ENCODE assay signal across 8 cellular contexts in the genomic region with DNA sequence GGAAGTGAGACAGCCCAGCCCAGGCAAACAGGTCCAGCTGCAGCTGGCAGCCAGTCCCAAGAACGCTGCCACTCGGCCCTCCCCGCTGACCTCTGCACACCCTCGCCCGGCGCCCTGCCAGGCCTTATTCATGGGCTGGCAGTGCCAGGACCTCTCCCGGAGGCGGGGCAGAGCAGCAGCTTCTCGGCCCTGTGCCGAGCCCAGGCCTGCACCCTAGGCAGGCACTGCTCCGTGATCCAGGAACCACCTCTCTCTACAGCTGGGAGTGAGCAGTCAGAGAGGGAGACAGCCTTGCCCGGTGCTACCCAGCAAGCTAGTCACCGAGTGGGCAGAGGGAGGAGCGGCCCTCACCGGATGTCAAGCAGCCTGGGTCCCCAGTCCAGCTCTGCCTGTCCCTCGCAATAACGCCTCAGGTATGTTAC.
A peak's percentile ranks its signal among the peaks of the same experiment; 100 is the strongest.
DNase-seq lines count a peak whose midpoint lies in the region; ATAC-seq and TF ChIP-seq lines count a peak whose summit lies in the region.

No MANE protein-coding gene starts in this region.

- H3K9me3 ChIP-seq in PC-3 (ENCODE audit: low read length) = no peaks in the 10 kb centered on the region

- H3F3A ChIP-seq in PC-3 (ENCODE audit: low read length, unreplicated experiment) = no peaks in the 10 kb centered on the region

- peaks cover 33% of the 10 kb centered on the region for H3K4me1 ChIP-seq in PC-3 (ENCODE audit: insufficient read depth, low read length)

- no peaks in the 10 kb centered on the region for H4K20me1 ChIP-seq in PC-3 (ENCODE audit: low read length)

- H3K79me2 ChIP-seq in PC-3 (ENCODE audit: low read length) = no peaks in the 10 kb centered on the region

- no peaks in the 10 kb centered on the region for H3K36me3 ChIP-seq in PC-3 (ENCODE audit: low read depth, low read length)

- TF ChIP-seq CTCF in AG10803 (conservative IDR thresholded peaks at IDR 0.05; ENCODE audit: low read length) = no peak
- TF ChIP-seq CTCF in PC-3 (conservative IDR thresholded peaks at IDR 0.05; ENCODE audit: low read depth, low read length) = no peak

- CTCF ChIA-PET in PC-3 (lab: Charles Lee) = interaction anchor here (0.5 to 1.0 kb wide), 5 partner anchors 9 to 620 kb away, joined by 3 to 5 read pairs (median 3); no protein-coding TSS in a partner anchor

- H2AFZ ChIP-seq in PC-3 (ENCODE audit: low read length) = peak overlapping the region; percentile 80

- peak overlapping the region; percentile 42 for H3K27ac ChIP-seq in PC-3 (ENCODE audit: low read length)

- intact Hi-C loops in PC-3 (cut with micrococcal nuclease) = loop anchor here (2.0 to 5.0 kb wide), 5 partner anchors 42 to 177 kb away; no protein-coding TSS in a partner anchor

- ATAC-seq in PC-3 (peak; percentile 90), GM19397 (IDR thresholded peaks at IDR 0.05; ENCODE audit: unreplicated experiment) (no peak)

- peak overlapping the region; percentile 60 for H3K4me2 ChIP-seq in PC-3 (ENCODE audit: low read length)

- no peaks in the 10 kb centered on the region for H3K27me3 ChIP-seq in PC-3 (ENCODE audit: low read length)

- POLR2A ChIA-PET in PC-3 (lab: Charles Lee; ENCODE audit: unreplicated experiment) = no interaction called here

- H3K4me3 ChIP-seq in AG10803 (ENCODE audit: low read length) (no peak overlapping the region), PC-3 (ENCODE audit: low read length) (peak overlapping the region; percentile 42)

- H3K9me2 ChIP-seq in PC-3 (replicated peaks; ENCODE audit: low read length) = no peaks in the 10 kb centered on the region

- no peak overlapping the region for H3K9ac ChIP-seq in PC-3 (ENCODE audit: low read length)

- BruUV-seq in PC-3 (replicated peaks; lab: Mats Ljungman, UMichigan) = no TSS peak

- DNase-seq in AG10803 (ENCODE audit: low read depth) = peak; percentile 42
- DNase-seq in PC-3 = peak; percentile 95
- peak; percentile 85 for DNase-seq in fibroblast of gingiva (ENCODE audit: low read depth)
- peak; percentile 36 to 97 (median 89) for DNase-seq in nucleus accumbens (lab: John Stamatoyannopoulos, UW)
- DNase-seq in DMS79 treated with DMSO at 0.1 percent for 48 hours (lab: John Stamatoyannopoulos, UW) = no peak
- no peak for DNase-seq in cortex of kidney (lab: John Stamatoyannopoulos, UW)
- DNase-seq in UCSD-AML1 (lab: John Stamatoyannopoulos, UW; ENCODE audit: unreplicated experiment) = no peak

Comparison
In these comparisons a context has a peak if more than half of its experiments do, and no peak if none do; other contexts are left out.
1. DNase-seq: peak in AG10803 (single experiment), PC-3 (single experiment), fibroblast of gingiva (single experiment) and nucleus accumbens (56 of 56); none in DMS79 treated with DMSO at 0.1 percent for 48 hours (single experiment), cortex of kidney (single experiment) and UCSD-AML1 (single experiment).